20 cellular contexts compared by ENCODE assay signal in genomic region chr12:123494124-123494843, GRCh38. TPM values are rescaled to one million over a fixed set of nuclear protein-coding genes. Genes with fewer than 3 reads are reported as not detected.
DNase-seq lines count a peak whose midpoint lies in the region; ATAC-seq and TF ChIP-seq lines count a peak whose summit lies in the region.
"Had no signal": no experiment of that assay in that cellular context is flagged by ENCODE, and none has a peak within 500 bp of the region (broad histone marks: within the 10 kb centered on the region; RNA-seq: fewer than 3 reads in every experiment).

No MANE protein-coding gene starts in this region.

- H3K4ac ChIP-seq in IMR-90 (ENCODE audit: low read depth, low read length): no peak overlapping the region

- H3K9ac ChIP-seq in IMR-90 (ENCODE audit: low read depth, low read length) (no peak overlapping the region), iPS-15b (ENCODE audit: low read depth, low read length) (peak overlapping the region; percentile 37), skeletal muscle tissue (ENCODE audit: low read depth in 1 of 3, low read length in 3 of 3) (peak overlapping the region; percentile 63 to 77 (median 74))

- no peak overlapping the region for H2BK120ac ChIP-seq in IMR-90 (ENCODE audit: low read depth, low read length)

- H3K4me3 ChIP-seq in IMR-90 (ENCODE audit: insufficient read depth, low read depth, low read length) (no peak overlapping the region), iPS-15b (ENCODE audit: low read depth, low read length) (no peak overlapping the region), skeletal muscle tissue (ENCODE audit: low read length in 3 of 3) (peak overlapping the region; percentile 35 to 54 (median 38)), aorta (ENCODE audit: low read length in 2 of 2) (no peak overlapping the region)
- no peak overlapping the region for H3K4me3 ChIP-seq in CD8-positive, alpha-beta T cell (ENCODE audit: low read depth, low read length)
- H3K4me3 ChIP-seq: sigmoid colon, upper lobe of left lung had no signal

- no peak overlapping the region for H2BK5ac ChIP-seq in IMR-90 (ENCODE audit: low read depth, low read length, poor library complexity, severe bottlenecking)

- no peak overlapping the region for H3K4me2 ChIP-seq in IMR-90 (ENCODE audit: low read depth, low read length)

- H2BK15ac ChIP-seq in IMR-90 (ENCODE audit: low read depth, low read length): no peak overlapping the region

- ATAC-seq in IMR-90 (ENCODE audit: low read depth) (no peak; the same call in 1 of the 2 replicates), aorta (ENCODE audit: low FRiP score) (no peak), GM21619 (IDR thresholded peaks at IDR 0.05; ENCODE audit: unreplicated experiment) (no peak)
- no peak for ATAC-seq in CD8-positive, alpha-beta T cell

- H4K20me1 ChIP-seq in IMR-90 (ENCODE audit: insufficient read depth, low read length): no peaks in the 10 kb centered on the region

- no peak overlapping the region for H3K56ac ChIP-seq in IMR-90 (ENCODE audit: extremely low read depth, insufficient read depth, low read length)

- no peak overlapping the region for H2AK5ac ChIP-seq in IMR-90 (ENCODE audit: low read depth, low read length)

- H3K27me3 ChIP-seq in IMR-90 (ENCODE audit: control insufficient read depth, insufficient read depth, low read length) (no peaks in the 10 kb centered on the region), iPS-15b (ENCODE audit: control insufficient read depth, insufficient read depth, low read length) (no peaks in the 10 kb centered on the region), skeletal muscle tissue (ENCODE audit: control insufficient read depth in 3 of 3, insufficient read depth in 3 of 3, low read length in 3 of 3) (no peaks in the 10 kb centered on the region), aorta (ENCODE audit: control insufficient read depth in 1 of 2, insufficient read depth in 2 of 2, low read length in 1 of 2) (no peaks in the 10 kb centered on the region)
- H3K27me3 ChIP-seq in CD8-positive, alpha-beta T cell (ENCODE audit: insufficient read depth, low read length): no peaks in the 10 kb centered on the region
- H3K27me3 ChIP-seq: sigmoid colon, upper lobe of left lung had no signal

- no peak for TF ChIP-seq RAD21 in IMR-90 (IDR thresholded peaks at IDR 0.05; ENCODE audit: low read length)

- WGBS in IMR-90 (ENCODE audit: extremely low coverage in 2 of 2, insufficient read length in 1 of 2), 2 experiments: 89% methylated on average over 3 of the region's 17 CpGs; no CpG with 5 or more reads in 1 of the 2 experiments
- 79 to 84% methylated on average over 17 of the region's 17 CpGs for WGBS in aorta, 2 donors

- dilution Hi-C loops in IMR-90 (cut with HindIII; ENCODE audit: low sequenced_read_pairs, unreplicated experiment): no loop called here

- intact Hi-C loops in IMR-90 (cut with micrococcal nuclease) (no loop called here), aorta (cut with DNase I) (no loop called here)
- intact Hi-C loops in CD8-positive, alpha-beta T cell (cut with DNase I, micrococcal nuclease): no loop called here

- no peak overlapping the region for H4K5ac ChIP-seq in IMR-90 (ENCODE audit: low read depth, low read length)

- peak overlapping the region in 1 of 2 experiments; percentile 7; a peak in 1 of 4 replicates for H4K8ac ChIP-seq in IMR-90 (ENCODE audit: low read depth in 2 of 2, low read length in 2 of 2)

- H3K9me3 ChIP-seq in IMR-90 (ENCODE audit: control insufficient read depth, insufficient read depth, low read length) (no peaks in the 10 kb centered on the region), iPS-15b (ENCODE audit: control insufficient read depth, insufficient read depth, low read length) (no peaks in the 10 kb centered on the region), skeletal muscle tissue (ENCODE audit: control insufficient read depth in 3 of 3, low read length in 3 of 3) (no peaks in the 10 kb centered on the region), aorta (ENCODE audit: control insufficient read depth, low read length) (no peaks in the 10 kb centered on the region)
- no peaks in the 10 kb centered on the region for H3K9me3 ChIP-seq in CD8-positive, alpha-beta T cell (ENCODE audit: low read length)
- H3K9me3 ChIP-seq: sigmoid colon, upper lobe of left lung had no signal

- H3K9me3 Mint-ChIP-seq in chondrocyte (ENCODE audit: low read depth): no peaks in the 10 kb centered on the region
- H3K9me3 Mint-ChIP-seq in CD8-positive, alpha-beta T cell: no peaks in the 10 kb centered on the region
- H3K9me3 Mint-ChIP-seq: central memory CD8-positive, alpha-beta T cell; stimulated activated naive CD8-positive, alpha-beta T cell treated with anti-CD3 and anti-CD28 coated beads, Interleukin-15, Interleukin-2, amounts not matched to agents 100 ng/mL and 50 ng/mL, for 24 hours had no signal

- in situ Hi-C loops in IMR-90 (cut with MboI; ENCODE audit: low sequenced_read_pairs): no loop called here

- no peaks in the 10 kb centered on the region; the same call in 1 of the 2 replicates for H3K9me1 ChIP-seq in IMR-90 (ENCODE audit: insufficient read depth, low read length)

- H3K79me1 ChIP-seq in IMR-90 (ENCODE audit: low read depth in 1 of 2, low read length in 2 of 2): no peaks in the 10 kb centered on the region; a peak in 1 of 4 replicates

- H3K27ac ChIP-seq in IMR-90 (ENCODE audit: insufficient read depth, low read length) (no peak overlapping the region), skeletal muscle tissue (ENCODE audit: low read depth, low read length) (peak overlapping the region; percentile 83), aorta (ENCODE audit: low read depth in 1 of 2, low read length in 2 of 2) (no peak overlapping the region)
- H3K27ac ChIP-seq in CD8-positive, alpha-beta T cell (ENCODE audit: low read depth, low read length): no peak overlapping the region
- H3K27ac ChIP-seq: sigmoid colon, upper lobe of left lung had no signal

- peaks cover 33% of the 10 kb centered on the region for H3K36me3 Mint-ChIP-seq in chondrocyte (ENCODE audit: low read depth)
- no peaks in the 10 kb centered on the region for H3K36me3 Mint-ChIP-seq in CD8-positive, alpha-beta T cell

- H3K23ac ChIP-seq in IMR-90 (ENCODE audit: low read depth, low read length): no peak overlapping the region

- peaks cover 24% of the 10 kb centered on the region for H3K36me3 ChIP-seq in IMR-90 (ENCODE audit: control insufficient read depth, insufficient read depth, low read length)
- H3K36me3 ChIP-seq in iPS-15b (ENCODE audit: control insufficient read depth, insufficient read depth, low read length): peaks cover 2% of the 10 kb centered on the region
- peaks cover 26 to 29% (median 27%) of the 10 kb centered on the region in 3 donors for H3K36me3 ChIP-seq in skeletal muscle tissue (ENCODE audit: control insufficient read depth in 3 of 3, insufficient read depth in 3 of 3, low read length in 3 of 3)
- peaks cover 5 to 8% of the 10 kb centered on the region in 2 donors for H3K36me3 ChIP-seq in aorta (ENCODE audit: control insufficient read depth in 1 of 2, insufficient read depth in 2 of 2, low read length in 1 of 2)
- H3K36me3 ChIP-seq in CD8-positive, alpha-beta T cell (ENCODE audit: insufficient read depth, low read length): no peaks in the 10 kb centered on the region

- no peak overlapping the region for H4K91ac ChIP-seq in IMR-90 (ENCODE audit: insufficient read depth, low read depth, low read length)

- no peaks in the 10 kb centered on the region for H3K27me3 Mint-ChIP-seq in chondrocyte (ENCODE audit: low read depth)
- H3K27me3 Mint-ChIP-seq in CD8-positive, alpha-beta T cell (ENCODE audit: low read depth): no peaks in the 10 kb centered on the region
- H3K27me3 Mint-ChIP-seq: B cell; central memory CD8-positive, alpha-beta T cell; stimulated activated naive CD8-positive, alpha-beta T cell treated with anti-CD3 and anti-CD28 coated beads, Interleukin-15, Interleukin-2, amounts not matched to agents 100 ng/mL and 50 ng/mL, for 24 hours had no signal

- CTCF ChIA-PET in IMR-90 (lab: Yijun Ruan, JAX): no interaction called here
- CTCF ChIA-PET in CD8-positive, alpha-beta T cell (lab: Charles Lee): interaction anchor here (0.6 to 1.3 kb wide), 2 partner anchors 9 to 76 kb away, joined by 3 to 4 read pairs; no protein-coding TSS in a partner anchor

- peak overlapping the region; percentile 32 for H2AFZ ChIP-seq in IMR-90 (replicated peaks; ENCODE audit: low read length, poor library complexity)

- no peak for DNase-seq in IMR-90
- no peak for DNase-seq in chondrocyte (ENCODE audit: low spot score)
- no peak for DNase-seq in aorta
- DNase-seq in CD8-positive, alpha-beta T cell: no peak
- DNase-seq: activated CD4-positive, alpha-beta T cell treated with anti-CD3 and anti-CD28 coated beads, Interleukin-2, amount 50 U/mL, for 48 hours; activated T-cell treated with anti-CD3 and anti-CD28 coated beads for 4 hours; amniotic stem cell; GOT3; NCI-H1436; NCI-H2227 treated with DMSO at 0.1 percent for 48 hours; occipital lobe; sigmoid colon; stimulated activated CD4-positive, alpha-beta T cell treated with anti-CD3 and anti-CD28 coated beads, Interleukin-1b, Interleukin-23, amount 100 ng/mL, for 48 hours; upper lobe of left lung had no signal

- BruUV-seq in IMR-90 (replicated peaks; lab: Mats Ljungman, UMichigan): no TSS peak

- peaks cover 4% of the 10 kb centered on the region; the same call in 1 of the 2 replicates for H3K4me1 ChIP-seq in IMR-90 (ENCODE audit: control insufficient read depth, insufficient read depth, low read length)
- no peaks in the 10 kb centered on the region for H3K4me1 ChIP-seq in iPS-15b (ENCODE audit: control insufficient read depth, insufficient read depth, low read length)
- peaks cover 25 to 28% (median 26%) of the 10 kb centered on the region in 3 donors for H3K4me1 ChIP-seq in skeletal muscle tissue (ENCODE audit: control insufficient read depth in 3 of 3, insufficient read depth in 3 of 3, low read length in 3 of 3)
- H3K4me1 ChIP-seq in aorta (ENCODE audit: control insufficient read depth in 1 of 2, insufficient read depth in 2 of 2, low read length in 2 of 2): no peaks in the 10 kb centered on the region
- no peaks in the 10 kb centered on the region for H3K4me1 ChIP-seq in CD8-positive, alpha-beta T cell (ENCODE audit: insufficient read depth, low read length)
- H3K4me1 ChIP-seq: sigmoid colon, upper lobe of left lung had no signal

- no peak for TF ChIP-seq POLR2A in IMR-90 (IDR thresholded peaks at IDR 0.05; ENCODE audit: low read depth, low read length)

- TF ChIP-seq CTCF in IMR-90 (conservative IDR thresholded peaks at IDR 0.05; ENCODE audit: low read depth, low read length) (no peak), chondrocyte (IDR thresholded peaks at IDR 0.05) (no peak)
- no peak for TF ChIP-seq CTCF in CD8-positive, alpha-beta T cell (IDR thresholded peaks at IDR 0.05)

- POLR2A ChIA-PET in IMR-90 (lab: Charles Lee; ENCODE audit: unreplicated experiment): no interaction called here
- POLR2A ChIA-PET in CD8-positive, alpha-beta T cell (lab: Charles Lee): interaction anchor here (0.5 to 0.6 kb wide), 2 partner anchors 10 to 264 kb away, joined by 3 read pairs; no protein-coding TSS in a partner anchor

- H3K4me1 Mint-ChIP-seq in chondrocyte (ENCODE audit: low read depth): peaks cover 11% of the 10 kb centered on the region
- no peaks in the 10 kb centered on the region for H3K4me1 Mint-ChIP-seq in CD8-positive, alpha-beta T cell (ENCODE audit: low read depth)
- H3K4me1 Mint-ChIP-seq: B cell had no signal

- no peak overlapping the region for H3K4me3 Mint-ChIP-seq in chondrocyte (ENCODE audit: unreplicated experiment)
- no peak overlapping the region for H3K4me3 Mint-ChIP-seq in CD8-positive, alpha-beta T cell
- H3K4me3 Mint-ChIP-seq: B cell; central memory CD8-positive, alpha-beta T cell; stimulated activated naive CD8-positive, alpha-beta T cell treated with anti-CD3 and anti-CD28 coated beads, Interleukin-15, Interleukin-2, amounts not matched to agents 100 ng/mL and 50 ng/mL, for 24 hours had no signal

- no peak overlapping the region for H2BK20ac ChIP-seq in IMR-90 (ENCODE audit: low read depth, low read length)

- no peak overlapping the region for H3K14ac ChIP-seq in IMR-90 (replicated peaks; ENCODE audit: low read depth, low read length)

- H3K18ac ChIP-seq in IMR-90 (ENCODE audit: low read depth, low read length): no peak overlapping the region

- peak overlapping the region; percentile 65 for H2AK9ac ChIP-seq in IMR-90 (replicated peaks; ENCODE audit: low read depth, low read length, poor library complexity)

- H3K27ac Mint-ChIP-seq in chondrocyte (ENCODE audit: unreplicated experiment): peak overlapping the region; percentile 57
- no peak overlapping the region for H3K27ac Mint-ChIP-seq in CD8-positive, alpha-beta T cell
- H3K27ac Mint-ChIP-seq: B cell; stimulated activated naive CD8-positive, alpha-beta T cell treated with anti-CD3 and anti-CD28 coated beads, Interleukin-15, Interleukin-2, amounts not matched to agents 100 ng/mL and 50 ng/mL, for 24 hours had no signal

RNA-seq across cellular contexts. Expression of gene SNRNP35, which starts 36.3 kb away (rescaled TPM):
- total RNA-seq in IMR-90 (2012; rRNA removed) (4.7 and 10.6 TPM in 2 replicates), chondrocyte (8.2 to 19.3 TPM (median 9.2 TPM) in 3 replicates), skeletal muscle tissue (15.7 TPM), aorta (10 to 100 TPM; 23.3 to 28.3 TPM)
- polyA plus RNA-seq in IMR-90 (2012; rRNA removed) (14.1 and 15.4 TPM in 2 replicates), aorta (10 to 100 TPM; 35.7 to 72.7 TPM)
- polyA plus RNA-seq in IMR-90 (2012; cell fraction: cytosol; rRNA removed): 4.0 and 5.3 TPM in 2 replicates
- polyA plus RNA-seq in IMR-90 (2012; cell fraction: nucleus; rRNA removed; ENCODE audit: low replicate concordance): 5.5 and 17.8 TPM in 2 replicates
- total RNA-seq in CD8-positive, alpha-beta T cell: 10 to 100 TPM; 24.9 to 27.4 TPM

RNA-seq across cellular contexts. Expression of gene RILPL1, which starts 39.2 kb away (rescaled TPM):
- total RNA-seq in IMR-90 (2012; rRNA removed) (11.1 and 14.2 TPM in 2 replicates), chondrocyte (34.6 to 41.6 TPM (median 39.5 TPM) in 3 replicates), skeletal muscle tissue (5.2 TPM), aorta (10 to 100 TPM; 28.8 to 33.3 TPM)
- polyA plus RNA-seq in IMR-90 (2012; rRNA removed) (19.8 and 24.5 TPM in 2 replicates), aorta (10 to 100 TPM; 18.4 to 50.4 TPM)
- polyA plus RNA-seq in IMR-90 (2012; cell fraction: cytosol; rRNA removed): 15.2 and 17.4 TPM in 2 replicates
- 28.5 and 34.7 TPM in 2 replicates for polyA plus RNA-seq in IMR-90 (2012; cell fraction: nucleus; rRNA removed; ENCODE audit: low replicate concordance)
- total RNA-seq in CD8-positive, alpha-beta T cell: 1 to 10 TPM; 3.1 to 3.4 TPM

RNA-seq across cellular contexts. Expression of gene RILPL2, which starts 57.8 kb away (rescaled TPM):
- total RNA-seq in IMR-90 (2012; rRNA removed) (1.8 and 2.2 TPM in 2 replicates), chondrocyte (3.1 to 4.2 TPM (median 3.8 TPM) in 3 replicates), skeletal muscle tissue (1.0 TPM), aorta (10 to 100 TPM; 12.6 to 13.7 TPM)
- polyA plus RNA-seq in IMR-90 (2012; rRNA removed) (2.1 and 2.2 TPM in 2 replicates), aorta (10 to 100 TPM; 19.4 to 25.3 TPM)
- polyA plus RNA-seq in IMR-90 (2012; cell fraction: cytosol; rRNA removed): 2.0 TPM in 2 replicates
- polyA plus RNA-seq in IMR-90 (2012; cell fraction: nucleus; rRNA removed; ENCODE audit: low replicate concordance): 0.61 and 0.91 TPM in 2 replicates
- 1 to 10 TPM; 3.4 to 3.6 TPM for total RNA-seq in CD8-positive, alpha-beta T cell

Comparison
In these comparisons a context has a peak if more than half of its experiments do, and no peak if none do; other contexts are left out.
1. H3K4me3 ChIP-seq: peak in skeletal muscle tissue (3 of 3); none in IMR-90 (single experiment), iPS-15b (single experiment), aorta (0 of 2) and CD8-positive, alpha-beta T cell (single experiment).